Comparison of ENCODE assay signal across 25 cellular contexts in the genomic region with DNA sequence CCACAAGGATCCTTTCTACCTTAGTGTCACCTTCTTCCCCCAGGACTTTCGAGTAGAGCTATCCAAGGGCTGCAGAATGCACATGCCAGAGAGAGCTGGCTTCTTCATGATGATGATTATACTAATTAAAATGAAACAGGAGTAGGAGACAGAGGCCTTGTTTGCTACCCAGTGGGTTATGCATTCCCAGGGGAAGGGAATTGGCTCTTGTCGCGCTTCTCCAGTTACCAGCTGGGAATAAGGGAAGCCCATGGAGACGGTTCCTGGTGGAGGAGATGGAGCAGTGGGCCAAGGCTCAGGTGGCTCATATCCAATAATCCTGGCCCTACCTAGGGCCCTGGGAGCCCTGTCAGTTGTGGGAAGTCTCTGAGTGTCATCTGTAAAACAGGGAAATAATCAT.
A peak's percentile ranks its signal among the peaks of the same experiment; 100 is the strongest.
DNase-seq lines count a peak whose midpoint lies in the region; ATAC-seq lines count a peak whose summit lies in the region.
"Had no signal": no experiment of that assay in that cellular context is flagged by ENCODE, and none has a peak within 500 bp of the region (broad histone marks: within the 10 kb centered on the region; RNA-seq: fewer than 3 reads in every experiment).

No MANE protein-coding gene starts in this region.

- H3K9me3 Mint-ChIP-seq in naive thymus-derived CD8-positive, alpha-beta T cell: no peaks in the 10 kb centered on the region
- H3K9me3 Mint-ChIP-seq: CD8-positive, alpha-beta T cell; H9; stimulated activated naive CD8-positive, alpha-beta T cell treated with anti-CD3 and anti-CD28 coated beads, Interleukin-15, Interleukin-2, amounts not matched to agents 100 ng/mL and 50 ng/mL, for 24 hours had no signal

- DNase-seq in D341Med (ENCODE audit: low spot score) (peak; percentile 54), NCI-H1092 treated with DMSO at 0.1 percent for 48 hours (lab: John Stamatoyannopoulos, UW) (peak; percentile 60), NCI-H345 treated with DMSO at 0.1 percent for 48 hours (lab: John Stamatoyannopoulos, UW; ENCODE audit: unreplicated experiment) (peak; percentile 43), trophoblast cell (no peak), MG63 (no peak)
- no peak for DNase-seq in naive thymus-derived CD8-positive, alpha-beta T cell
- DNase-seq: activated CD4-positive, alpha-beta T cell treated with anti-CD3 and anti-CD28 coated beads for 48 hours; activated naive CD4-positive, alpha-beta T cell treated with Interleukin-2 at 50 U/mL for 16 hours; activated T-cell treated with anti-CD3 and anti-CD28 coated beads, Interleukin-2, amount 50 U/mL, for 48 hours; adrenal gland; brain microvascular endothelial cell; CD8-positive, alpha-beta T cell; glutamatergic neuron; H9; MV-4-11; pancreas; right cardiac atrium; stimulated activated CD4-positive, alpha-beta T cell treated with anti-CD3 and anti-CD28 coated beads, Interleukin-12 subunit alpha, Interleukin-12 subunit beta, amount 100 ng/mL, for 4 hours; T-helper 2 cell had no signal

- no peak overlapping the region for H3K18ac ChIP-seq in trophoblast cell (ENCODE audit: low read length)

- H4K8ac ChIP-seq in trophoblast cell (ENCODE audit: low read depth, low read length): no peak overlapping the region

- H2BK12ac ChIP-seq in trophoblast cell (ENCODE audit: low read length): no peak overlapping the region

- peaks cover 27 to 34% of the 10 kb centered on the region in 2 experiments for H3K4me1 ChIP-seq in trophoblast cell (ENCODE audit: control insufficient read depth in 1 of 2, insufficient read depth in 2 of 2, low read length in 2 of 2)
- H3K4me1 ChIP-seq: adrenal gland, tibial nerve had no signal

- no peak overlapping the region for H3K14ac ChIP-seq in trophoblast cell (ENCODE audit: low read length)

- H3K23ac ChIP-seq in trophoblast cell (ENCODE audit: low read length): no peak overlapping the region

- no CpG with 5 or more reads among the region's 4 CpGs for WGBS in trophoblast cell (ENCODE audit: extremely low coverage, insufficient coverage, insufficient read length)

- H3K9ac ChIP-seq in trophoblast cell (ENCODE audit: low read length): no peak overlapping the region

- POLR2A ChIA-PET in naive thymus-derived CD8-positive, alpha-beta T cell (lab: Charles Lee): no interaction called here

- H3K9me3 ChIP-seq in trophoblast cell (ENCODE audit: insufficient read depth, low read depth, low read length): no peaks in the 10 kb centered on the region
- H3K9me3 ChIP-seq in MG63: no peaks in the 10 kb centered on the region
- H3K9me3 ChIP-seq: adrenal gland, pancreas, tibial nerve had no signal

- no peak overlapping the region for H2BK120ac ChIP-seq in trophoblast cell (ENCODE audit: insufficient read depth, low read length, poor library complexity)

- peak overlapping the region; percentile 27 for H3K4ac ChIP-seq in trophoblast cell (ENCODE audit: low read depth, low read length)

- H3K4me3 ChIP-seq in trophoblast cell (ENCODE audit: low read depth, low read length) (no peak overlapping the region), MG63 (no peak overlapping the region)
- H3K4me3 ChIP-seq: adrenal gland, lung, pancreas, tibial nerve had no signal

- no peak overlapping the region for H2BK5ac ChIP-seq in trophoblast cell (ENCODE audit: low read depth, low read length, poor library complexity)

- H3K27me3 Mint-ChIP-seq in naive thymus-derived CD8-positive, alpha-beta T cell: peaks cover 0 to 14% (median 2%) of the 10 kb centered on the region in 5 donors
- H3K27me3 Mint-ChIP-seq: stimulated activated naive CD8-positive, alpha-beta T cell treated with anti-CD3 and anti-CD28 coated beads, Interleukin-15, Interleukin-2, amounts not matched to agents 100 ng/mL and 50 ng/mL, for 24 hours had no signal

- no peak overlapping the region for H4K91ac ChIP-seq in trophoblast cell (ENCODE audit: low read depth, low read length)

- H3K79me2 ChIP-seq in trophoblast cell (ENCODE audit: control insufficient read depth, insufficient read depth, low read length, poor library complexity): peaks cover 3% of the 10 kb centered on the region

- H3K27ac Mint-ChIP-seq in naive thymus-derived CD8-positive, alpha-beta T cell: no peak overlapping the region
- H3K27ac Mint-ChIP-seq: CD8-positive, alpha-beta T cell; stimulated activated naive CD8-positive, alpha-beta T cell treated with anti-CD3 and anti-CD28 coated beads, Interleukin-15, Interleukin-2, amounts not matched to agents 100 ng/mL and 50 ng/mL, for 24 hours had no signal

- H2AFZ ChIP-seq in trophoblast cell (ENCODE audit: insufficient read depth, low read length, poor library complexity): no peak overlapping the region

- no peak overlapping the region for H3K27ac ChIP-seq in trophoblast cell (ENCODE audit: low read depth, low read length)
- H3K27ac ChIP-seq: adrenal gland, brain microvascular endothelial cell, epithelial cell of prostate, pancreas, tibial nerve had no signal

- H3K4me2 ChIP-seq in trophoblast cell (ENCODE audit: low read length): no peak overlapping the region

- H3K79me1 ChIP-seq in trophoblast cell (ENCODE audit: low read length): peaks cover 10% of the 10 kb centered on the region

- H3K4me1 Mint-ChIP-seq in naive thymus-derived CD8-positive, alpha-beta T cell: no peaks in the 10 kb centered on the region

- H3K4me3 Mint-ChIP-seq in naive thymus-derived CD8-positive, alpha-beta T cell: no peak overlapping the region
- H3K4me3 Mint-ChIP-seq: CD8-positive, alpha-beta T cell; H9; stimulated activated naive CD8-positive, alpha-beta T cell treated with anti-CD3 and anti-CD28 coated beads, Interleukin-15, Interleukin-2, amounts not matched to agents 100 ng/mL and 50 ng/mL, for 24 hours had no signal

- H3K36me3 ChIP-seq in trophoblast cell (ENCODE audit: control insufficient read depth in 1 of 2, insufficient read depth in 2 of 2, low read length in 2 of 2) (no peaks in the 10 kb centered on the region), MG63 (no peaks in the 10 kb centered on the region)
- H3K36me3 ChIP-seq: adrenal gland, brain microvascular endothelial cell, pancreas, tibial nerve had no signal

- ATAC-seq in naive thymus-derived CD8-positive, alpha-beta T cell: no peak
- ATAC-seq in HG02884 (IDR thresholded peaks at IDR 0.05; ENCODE audit: unreplicated experiment): no peak
- ATAC-seq: CD8-positive, alpha-beta T cell; pancreas; right cardiac atrium; SK-N-SH treated with all-trans-retinoic acid at 6 μM for 48 hours had no signal

- no peak overlapping the region for H4K12ac ChIP-seq in trophoblast cell (ENCODE audit: low read depth, low read length)

- H3K27me3 ChIP-seq in trophoblast cell (ENCODE audit: insufficient read depth, low read length) (no peaks in the 10 kb centered on the region), MG63 (no peaks in the 10 kb centered on the region)
- H3K27me3 ChIP-seq: adrenal gland, brain microvascular endothelial cell, pancreas, tibial nerve had no signal

- no peak overlapping the region for H2AK5ac ChIP-seq in trophoblast cell (ENCODE audit: low read length)

- H3K36me3 Mint-ChIP-seq in naive thymus-derived CD8-positive, alpha-beta T cell: no peaks in the 10 kb centered on the region
- H3K36me3 Mint-ChIP-seq: CD8-positive, alpha-beta T cell had no signal

Comparison
In these comparisons a context has a peak if more than half of its experiments do, and no peak if none do; other contexts are left out.
1. DNase-seq: peak in D341Med (single experiment), NCI-H1092 treated with DMSO at 0.1 percent for 48 hours (single experiment) and NCI-H345 treated with DMSO at 0.1 percent for 48 hours (single experiment); none in trophoblast cell (0 of 2), naive thymus-derived CD8-positive, alpha-beta T cell (0 of 10) and MG63 (single experiment).